In the genomic region with DNA sequence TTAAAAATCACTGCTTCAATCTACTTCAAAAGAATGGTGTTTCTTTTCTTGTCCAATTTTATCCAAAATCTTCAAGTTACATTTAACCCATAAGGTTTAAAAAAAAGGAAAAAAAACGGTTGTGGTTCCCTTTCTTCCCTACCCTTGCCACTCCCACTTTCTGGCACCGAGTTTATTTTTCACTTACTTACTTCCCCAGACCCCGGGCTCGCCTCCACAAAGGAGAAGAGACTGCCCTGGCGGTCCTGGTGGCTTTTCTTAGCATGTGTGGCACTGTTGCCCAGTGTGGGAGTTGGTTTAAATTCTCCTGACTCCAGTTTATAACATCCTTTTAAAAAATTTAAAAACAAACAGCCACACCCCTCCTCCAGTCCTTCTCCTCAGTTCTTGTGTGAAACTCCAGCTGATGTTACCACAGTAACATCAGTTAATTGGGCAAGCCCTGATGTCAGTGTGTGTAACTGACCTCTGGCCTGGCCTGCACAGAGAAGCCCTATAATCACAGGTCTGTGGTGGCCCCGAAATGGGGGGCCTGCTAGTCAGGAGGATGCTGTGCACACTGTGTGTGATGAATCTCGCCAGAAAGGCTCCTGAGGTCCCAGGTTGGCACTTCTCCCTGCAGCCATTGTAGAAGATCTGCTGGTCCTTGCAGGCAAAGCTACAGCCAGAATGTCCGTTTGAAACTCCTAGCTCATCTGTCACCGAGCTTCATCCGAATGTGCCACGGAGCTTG, we compare ENCODE assay signal across 12 cellular contexts. TPM values are rescaled to one million over a fixed set of nuclear protein-coding genes. Genes with fewer than 3 reads are reported as not detected.
DNase-seq lines count a peak whose midpoint lies in the region; ATAC-seq and TF ChIP-seq lines count a peak whose summit lies in the region.
"Had no signal": no experiment of that assay in that cellular context is flagged by ENCODE, and none has a peak within 500 bp of the region (broad histone marks: within the 10 kb centered on the region; RNA-seq: fewer than 3 reads in every experiment).

No MANE protein-coding gene starts in this region.

- CTCF ChIA-PET in activated CD4-positive, alpha-beta T cell treated with anti-CD3 and anti-CD28 coated beads for 36 hours (lab: Charles Lee) = interaction anchor here (1.6 kb wide), 1 partner anchor 25 kb away, joined by 4 read pairs; no protein-coding TSS in a partner anchor
- CTCF ChIA-PET in PC-9 (lab: Charles Lee) = no interaction called here

- POLR2A ChIA-PET in activated CD4-positive, alpha-beta T cell treated with anti-CD3 and anti-CD28 coated beads for 36 hours (lab: Charles Lee) = no interaction called here
- POLR2A ChIA-PET in PC-9 (lab: Charles Lee; ENCODE audit: unreplicated experiment) = interaction anchor here (0.6 kb wide), 1 partner anchor 20 kb away, joined by 3 read pairs; no protein-coding TSS in a partner anchor

- no peaks in the 10 kb centered on the region for H3K9me2 ChIP-seq in PC-9 (ENCODE audit: insufficient read depth)

- H3K27me3 Mint-ChIP-seq in activated CD4-positive, alpha-beta T cell treated with anti-CD3 and anti-CD28 coated beads for 36 hours = no peaks in the 10 kb centered on the region

- intact Hi-C loops in activated CD4-positive, alpha-beta T cell treated with anti-CD3 and anti-CD28 coated beads for 36 hours (cut with DNase I, micrococcal nuclease) = no loop called here
- intact Hi-C loops in spleen (cut with DNase I; ENCODE audit: low total_unique reads) (no loop called here), PC-9 (cut with micrococcal nuclease; ENCODE audit: unreplicated experiment) (no loop called here)

- no peak for DNase-seq in activated CD4-positive, alpha-beta T cell treated with anti-CD3 and anti-CD28 coated beads for 36 hours
- DNase-seq in activated CD4-positive, alpha-beta T cell treated with anti-CD3 and anti-CD28 coated beads for 48 hours = no peak
- peak; percentile 46 for DNase-seq in SKM-1 treated with dmso at 0.1 percent for 144 hours (lab: John Stamatoyannopoulos, UW; ENCODE audit: unreplicated experiment)
- peak; percentile 50 for DNase-seq in fibroblast of gingiva (ENCODE audit: low read depth)
- no peak for DNase-seq in spleen
- DNase-seq in NCI-H1694 treated with DMSO at 0.1 percent for 48 hours (lab: John Stamatoyannopoulos, UW) = no peak
- no peak for DNase-seq in PC-9
- no peak for DNase-seq in amniotic stem cell (lab: John Stamatoyannopoulos, UW)
- DNase-seq: colonic mucosa, NCI-H2081 treated with DMSO at 0.1 percent for 48 hours, SHP77 treated with DMSO at 0.1 percent for 48 hours had no signal

- peak overlapping the region; percentile 63 for H3K27ac Mint-ChIP-seq in activated CD4-positive, alpha-beta T cell treated with anti-CD3 and anti-CD28 coated beads for 36 hours

- H3K4me3 Mint-ChIP-seq in activated CD4-positive, alpha-beta T cell treated with anti-CD3 and anti-CD28 coated beads for 36 hours = no peak overlapping the region

- TF ChIP-seq CTCF in spleen (IDR thresholded peaks at IDR 0.05 in 8 of 11, conservative IDR thresholded peaks at IDR 0.05 in 3 of 11) (no peak), PC-9 (conservative IDR thresholded peaks at IDR 0.05) (no peak)

- H3K36me3 ChIP-seq in spleen (peaks cover 0 to 90% (median 24%) of the 10 kb centered on the region in 6 donors), PC-9 (ENCODE audit: low read depth) (no peaks in the 10 kb centered on the region)

- H3K9me3 Mint-ChIP-seq in activated CD4-positive, alpha-beta T cell treated with anti-CD3 and anti-CD28 coated beads for 36 hours (ENCODE audit: low read depth) = no peaks in the 10 kb centered on the region

- H3K9me3 ChIP-seq in spleen (no peaks in the 10 kb centered on the region), PC-9 (ENCODE audit: insufficient read depth, low read depth) (no peaks in the 10 kb centered on the region)
- H3K9me3 ChIP-seq: colonic mucosa, suprapubic skin had no signal

- no TSS peak for BruUV-seq in PC-9 (replicated peaks; lab: Mats Ljungman, UMichigan)

- 40 to 56% (median 47%) methylated on average over 9 to 11 of the region's 11 CpGs for WGBS in spleen, 5 donors

- H3K4me3 ChIP-seq in spleen (no peak overlapping the region), PC-9 (no peak overlapping the region)
- H3K4me3 ChIP-seq: colonic mucosa, suprapubic skin had no signal

- H3K27ac ChIP-seq in spleen (peak overlapping the region in 6 of 8 donors; percentile 19 to 68 (median 39)), PC-9 (no peak overlapping the region)
- H3K27ac ChIP-seq: colonic mucosa, suprapubic skin had no signal

- no peak for ATAC-seq in activated CD4-positive, alpha-beta T cell treated with anti-CD3 and anti-CD28 coated beads for 36 hours

- H4K20me1 ChIP-seq in PC-9 (ENCODE audit: insufficient read depth) = peaks cover 54% of the 10 kb centered on the region

- TF ChIP-seq POLR2A in spleen (IDR thresholded peaks at IDR 0.05) = no peak

- no peak overlapping the region for H2AFZ ChIP-seq in PC-9

- no peak overlapping the region for H3K4me2 ChIP-seq in PC-9

- peaks cover 0 to 88% (median 53%) of the 10 kb centered on the region in 6 donors for H3K4me1 ChIP-seq in spleen
- H3K4me1 ChIP-seq in PC-9 (replicated peaks; ENCODE audit: insufficient read depth) = no peaks in the 10 kb centered on the region
- H3K4me1 ChIP-seq: colonic mucosa had no signal

- H3F3A ChIP-seq in PC-9 (ENCODE audit: insufficient read depth, low read depth) = peaks cover 40% of the 10 kb centered on the region

- peaks cover 10% of the 10 kb centered on the region for H3K4me1 Mint-ChIP-seq in activated CD4-positive, alpha-beta T cell treated with anti-CD3 and anti-CD28 coated beads for 36 hours

- peaks cover 24% of the 10 kb centered on the region for H3K36me3 Mint-ChIP-seq in activated CD4-positive, alpha-beta T cell treated with anti-CD3 and anti-CD28 coated beads for 36 hours (ENCODE audit: low read depth)

- H3K79me2 ChIP-seq in PC-9 (ENCODE audit: low read depth) = peaks cover 17% of the 10 kb centered on the region

- H3K27me3 ChIP-seq in spleen (replicated peaks in 1 of 7) = no peaks in the 10 kb centered on the region
- no peaks in the 10 kb centered on the region for H3K27me3 ChIP-seq in PC-9 (ENCODE audit: insufficient read depth, low read depth)
- H3K27me3 ChIP-seq: colonic mucosa, suprapubic skin had no signal

RNA-seq across cellular contexts. Expression of gene YDJC, which starts 7.8 kb away (rescaled TPM):
- total RNA-seq in activated CD4-positive, alpha-beta T cell treated with anti-CD3 and anti-CD28 coated beads for 36 hours = 10 to 100 TPM; 43.4 to 54.0 TPM
- total RNA-seq in spleen (10 to 100 TPM; 19.0 to 35.0 (median 23.8) TPM), PC-9 (2021) (25.7 and 39.1 TPM in 2 replicates)
- 10 to 100 TPM; 41.0 to 54.3 (median 44.6) TPM for polyA plus RNA-seq in spleen

RNA-seq across cellular contexts. Expression of gene CCDC116, which starts 10.5 kb away (rescaled TPM):
- total RNA-seq in activated CD4-positive, alpha-beta T cell treated with anti-CD3 and anti-CD28 coated beads for 36 hours = under 1 TPM; 0.23 to 0.33 TPM
- total RNA-seq in spleen = under 1 TPM; 0.24 to 0.66 (median 0.51) TPM
- polyA plus RNA-seq in spleen = under 1 TPM; 0.45 to 0.63 (median 0.47) TPM
- 0.33 and 0.63 TPM in 2 replicates for total RNA-seq in PC-9 (2021)

RNA-seq across cellular contexts. Expression of gene SDF2L1, which starts 20.0 kb away (rescaled TPM):
- 10 to 100 TPM; 13.7 to 32.8 TPM for total RNA-seq in activated CD4-positive, alpha-beta T cell treated with anti-CD3 and anti-CD28 coated beads for 36 hours
- total RNA-seq in spleen (10 to 100 TPM; 27.9 to 51.9 (median 36.0) TPM), PC-9 (2021) (22.5 and 23.2 TPM in 2 replicates)
- 10 to 100 TPM; 16.6 to 43.9 (median 32.9) TPM for polyA plus RNA-seq in spleen

RNA-seq across cellular contexts. Expression of gene PPIL2, which starts 43.8 kb away (rescaled TPM):
- total RNA-seq in activated CD4-positive, alpha-beta T cell treated with anti-CD3 and anti-CD28 coated beads for 36 hours = 10 to 100 TPM; 42.8 to 57.7 TPM
- 10 to 100 TPM; 43.2 to 71.5 (median 54.9) TPM for total RNA-seq in spleen
- polyA plus RNA-seq in spleen = 10 to 100 TPM; 23.7 to 51.8 (median 39.1) TPM
- 23.8 and 26.3 TPM in 2 replicates for total RNA-seq in PC-9 (2021)

RNA-seq across cellular contexts. Expression of gene UBE2L3, which starts 54.5 kb away (rescaled TPM):
- 10 to 100 TPM; 57.3 to 75.5 TPM for total RNA-seq in activated CD4-positive, alpha-beta T cell treated with anti-CD3 and anti-CD28 coated beads for 36 hours
- total RNA-seq in spleen = 10 to 100 TPM; 36.8 to 69.3 (median 44.3) TPM
- polyA plus RNA-seq in spleen = 10 to 100 TPM; 36.2 to 55.6 (median 46.2) TPM
- total RNA-seq in PC-9 (2021) = 30.3 and 55.8 TPM in 2 replicates

Comparison
In these comparisons a context has a peak if more than half of its experiments do, and no peak if none do; other contexts are left out.
1. DNase-seq: peak in SKM-1 treated with dmso at 0.1 percent for 144 hours (single experiment) and fibroblast of gingiva (single experiment); none in activated CD4-positive, alpha-beta T cell treated with anti-CD3 and anti-CD28 coated beads for 36 hours (single experiment), activated CD4-positive, alpha-beta T cell treated with anti-CD3 and anti-CD28 coated beads for 48 hours (single experiment), spleen (single experiment), NCI-H1694 treated with DMSO at 0.1 percent for 48 hours (single experiment), PC-9 (0 of 2) and amniotic stem cell (single experiment).